15 cellular contexts compared by ENCODE assay signal in the genomic region with DNA sequence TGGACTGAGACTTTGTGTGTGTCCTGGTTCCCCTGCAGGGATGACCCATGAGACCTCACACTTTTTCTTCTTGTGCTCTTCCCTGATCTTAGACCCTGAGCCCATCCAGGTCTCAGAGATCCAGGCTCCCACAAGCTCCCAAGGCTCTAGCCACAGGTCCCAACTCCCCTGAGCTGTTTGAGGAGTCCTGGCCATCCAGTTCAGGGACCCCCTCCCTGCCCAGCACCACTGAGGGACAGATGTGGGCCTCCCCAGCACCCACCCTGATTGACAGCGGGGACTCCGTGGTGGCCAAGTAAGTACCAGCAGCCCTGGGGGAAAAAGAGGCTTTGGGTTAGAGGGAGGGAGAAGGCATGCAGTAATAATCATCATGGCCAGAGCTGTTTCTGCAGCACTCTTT. TPM values are rescaled to one million over a fixed set of nuclear protein-coding genes. Genes with fewer than 3 reads are reported as not detected.
A peak's percentile ranks its signal among the peaks of the same experiment; 100 is the strongest.
DNase-seq lines count a peak whose midpoint lies in the region; ATAC-seq and TF ChIP-seq lines count a peak whose summit lies in the region.
"Had no signal": no experiment of that assay in that cellular context is flagged by ENCODE, and none has a peak within 500 bp of the region (broad histone marks: within the 10 kb centered on the region; RNA-seq: fewer than 3 reads in every experiment).

No MANE protein-coding gene starts in this region.

- no peak overlapping the region for H3K27ac Mint-ChIP-seq in MCF 10A (ENCODE audit: low read depth, unreplicated experiment)
- no peak overlapping the region for H3K27ac Mint-ChIP-seq in chondrocyte (ENCODE audit: unreplicated experiment)
- H3K27ac Mint-ChIP-seq in stimulated activated effector memory CD8-positive, alpha-beta T cell treated with anti-CD3 and anti-CD28 coated beads, Interleukin-12 subunit alpha, Interleukin-12 subunit beta, amount 100 ng/mL, for 72 hours = no peak overlapping the region

- H3K4me2 ChIP-seq in PC-9 = peak overlapping the region; percentile 75; the same call in 1 of the 2 replicates

- H3F3A ChIP-seq in PC-9 (ENCODE audit: insufficient read depth, low read depth) = peaks cover 19% of the 10 kb centered on the region

- peaks cover 4% of the 10 kb centered on the region; the same call in 1 of the 2 replicates for H4K20me1 ChIP-seq in PC-9 (ENCODE audit: insufficient read depth)

- no peak for ATAC-seq in stimulated activated effector memory CD8-positive, alpha-beta T cell treated with anti-CD3 and anti-CD28 coated beads, Interleukin-12 subunit alpha, Interleukin-12 subunit beta, amount 100 ng/mL, for 72 hours
- ATAC-seq in left lobe of liver (no peak), GM21360 (IDR thresholded peaks at IDR 0.05; ENCODE audit: unreplicated experiment) (no peak)
- ATAC-seq: stimulated activated naive B cell treated with anti-CD40 and anti-IgM and Interleukin-4, amounts not matched to agents 10 μg/mL and 1 μg/mL and 100 μg/mL, for 72 hours had no signal

- H3K36me3 ChIP-seq in breast epithelium (peaks cover 4% of the 10 kb centered on the region), PC-9 (ENCODE audit: low read depth) (no peaks in the 10 kb centered on the region; the same call in 1 of the 2 replicates)

- H3K4me1 ChIP-seq in breast epithelium (peaks cover 0 to 8% of the 10 kb centered on the region in 2 donors), PC-9 (replicated peaks; ENCODE audit: insufficient read depth) (peaks cover 13% of the 10 kb centered on the region)

- peak overlapping the region; percentile 97 for H3K4me3 Mint-ChIP-seq in MCF 10A (ENCODE audit: unreplicated experiment)
- H3K4me3 Mint-ChIP-seq in chondrocyte (ENCODE audit: unreplicated experiment) = peak overlapping the region; percentile 86
- H3K4me3 Mint-ChIP-seq in stimulated activated effector memory CD8-positive, alpha-beta T cell treated with anti-CD3 and anti-CD28 coated beads, Interleukin-12 subunit alpha, Interleukin-12 subunit beta, amount 100 ng/mL, for 72 hours = peak overlapping the region; percentile 93

- no peaks in the 10 kb centered on the region for H3K9me2 ChIP-seq in PC-9 (ENCODE audit: insufficient read depth)

- H3K79me2 ChIP-seq in PC-9 (ENCODE audit: low read depth) = peaks cover 19% of the 10 kb centered on the region

- POLR2A ChIA-PET in MCF 10A (lab: Yijun Ruan, JAX) = interaction anchor here (1.1 to 3.4 kb wide), 3 partner anchors 10 to 15 kb away, joined by 3 to 12 read pairs (median 5); a partner anchor contains a TSS
- POLR2A ChIA-PET in PC-9 (lab: Charles Lee; ENCODE audit: unreplicated experiment) = no interaction called here

- H2AFZ ChIP-seq in PC-9 = no peak overlapping the region

- no peak for TF ChIP-seq CTCF in MCF 10A (IDR thresholded peaks at IDR 0.05; ENCODE audit: unreplicated experiment)
- no peak for TF ChIP-seq CTCF in breast epithelium (IDR thresholded peaks at IDR 0.05)
- TF ChIP-seq CTCF in PC-9 (conservative IDR thresholded peaks at IDR 0.05) = no peak
- no peak for TF ChIP-seq CTCF in chondrocyte (IDR thresholded peaks at IDR 0.05)

- peaks cover 8% of the 10 kb centered on the region for H3K4me1 Mint-ChIP-seq in MCF 10A (ENCODE audit: insufficient read depth, unreplicated experiment)
- H3K4me1 Mint-ChIP-seq in chondrocyte (ENCODE audit: low read depth) = peaks cover 42% of the 10 kb centered on the region
- H3K4me1 Mint-ChIP-seq in stimulated activated effector memory CD8-positive, alpha-beta T cell treated with anti-CD3 and anti-CD28 coated beads, Interleukin-12 subunit alpha, Interleukin-12 subunit beta, amount 100 ng/mL, for 72 hours = peaks cover 39% of the 10 kb centered on the region

- H3K36me3 Mint-ChIP-seq in MCF 10A (ENCODE audit: insufficient read depth, unreplicated experiment) = peaks cover 43% of the 10 kb centered on the region
- H3K36me3 Mint-ChIP-seq in chondrocyte (ENCODE audit: low read depth) = peaks cover 10% of the 10 kb centered on the region
- H3K36me3 Mint-ChIP-seq in stimulated activated effector memory CD8-positive, alpha-beta T cell treated with anti-CD3 and anti-CD28 coated beads, Interleukin-12 subunit alpha, Interleukin-12 subunit beta, amount 100 ng/mL, for 72 hours = peaks cover 54% of the 10 kb centered on the region

- H3K4me3 ChIP-seq in breast epithelium (no peak overlapping the region), PC-9 (0 out of 2 replicates have a peak overlapping the region, but pooled peaks have one; percentile 67)

- TF ChIP-seq POLR2A in breast epithelium (IDR thresholded peaks at IDR 0.05) = no peak

- no peaks in the 10 kb centered on the region for H3K9me3 Mint-ChIP-seq in MCF 10A (ENCODE audit: unreplicated experiment)
- no peaks in the 10 kb centered on the region for H3K9me3 Mint-ChIP-seq in chondrocyte (ENCODE audit: low read depth)
- no peaks in the 10 kb centered on the region for H3K9me3 Mint-ChIP-seq in stimulated activated effector memory CD8-positive, alpha-beta T cell treated with anti-CD3 and anti-CD28 coated beads, Interleukin-12 subunit alpha, Interleukin-12 subunit beta, amount 100 ng/mL, for 72 hours
- H3K9me3 Mint-ChIP-seq: stimulated activated naive B cell treated with anti-CD40 and anti-IgM and Interleukin-4, amounts not matched to agents 10 μg/mL and 1 μg/mL and 100 μg/mL, for 72 hours had no signal

- H3K27me3 ChIP-seq in breast epithelium = no peaks in the 10 kb centered on the region
- no peaks in the 10 kb centered on the region for H3K27me3 ChIP-seq in PC-9 (ENCODE audit: insufficient read depth, low read depth)
- H3K27me3 ChIP-seq: esophagus squamous epithelium had no signal

- CTCF ChIA-PET in MCF 10A (lab: Yijun Ruan, JAX) = interaction anchor here (1.3 to 1.5 kb wide), 2 partner anchors 12 to 67 kb away, joined by 3 to 5 read pairs; a partner anchor contains a TSS
- CTCF ChIA-PET in PC-9 (lab: Charles Lee) = no interaction called here

- no peaks in the 10 kb centered on the region for H3K27me3 Mint-ChIP-seq in MCF 10A (ENCODE audit: insufficient read depth, unreplicated experiment)
- no peaks in the 10 kb centered on the region for H3K27me3 Mint-ChIP-seq in chondrocyte (ENCODE audit: low read depth)

- H3K27ac ChIP-seq in breast epithelium (no peak overlapping the region), PC-9 (no peak overlapping the region)
- H3K27ac ChIP-seq: esophagus squamous epithelium had no signal

- intact Hi-C loops in MCF 10A (cut with micrococcal nuclease) (no loop called here), breast epithelium (cut with DNase I; ENCODE audit: low total_unique reads) (no loop called here), PC-9 (cut with micrococcal nuclease; ENCODE audit: unreplicated experiment) (loop anchor here (2.0 kb wide), 1 partner anchor 19 kb away; no protein-coding TSS in a partner anchor)

- BruUV-seq in MCF 10A (replicated peaks; lab: Mats Ljungman, UMichigan) (no TSS peak), PC-9 (replicated peaks; lab: Mats Ljungman, UMichigan) (no TSS peak)

- DNase-seq in MCF 10A (ENCODE audit: unreplicated experiment) = no peak
- no peak for DNase-seq in breast epithelium (ENCODE audit: low spot score in 2 of 2)
- DNase-seq in PC-9 = no peak
- DNase-seq in chondrocyte (ENCODE audit: low spot score) = no peak
- DNase-seq in stimulated activated effector memory CD8-positive, alpha-beta T cell treated with anti-CD3 and anti-CD28 coated beads, Interleukin-12 subunit alpha, Interleukin-12 subunit beta, amount 100 ng/mL, for 72 hours (ENCODE audit: low spot score in 2 of 2) = no peak
- no peak for DNase-seq in left lobe of liver (ENCODE audit: low spot score)
- no peak for DNase-seq in NCI-H187 treated with DMSO at 0.1 percent for 48 hours (lab: John Stamatoyannopoulos, UW)
- DNase-seq: AML-193; esophagus squamous epithelium; MV-4-11; NCI-H446 treated with DMSO at 0.1 percent for 48 hours; stimulated activated CD4-positive, alpha-beta T cell treated with anti-CD3 and anti-CD28 coated beads, Interleukin-2, amount 100 ng/mL, for 48 hours; stimulated activated naive B cell treated with anti-CD40 and anti-IgM and Interleukin-4, amounts not matched to agents 10 μg/mL and 1 μg/mL and 100 μg/mL, for 72 hours had no signal

- no peaks in the 10 kb centered on the region for H3K9me3 ChIP-seq in breast epithelium
- H3K9me3 ChIP-seq in PC-9 (ENCODE audit: insufficient read depth, low read depth) = no peaks in the 10 kb centered on the region
- H3K9me3 ChIP-seq: esophagus squamous epithelium had no signal

RNA-seq across cellular contexts. Expression of a gene that starts 1.7 kb away (rescaled TPM):
- total RNA-seq in MCF 10A (2022) (33.8 and 37.3 TPM in 2 replicates), breast epithelium (1 to 10 TPM; 5.7 to 6.4 (median 6.2) TPM), PC-9 (2021) (38.0 and 52.2 TPM in 2 replicates), chondrocyte (17.4 to 24.6 TPM (median 20.3 TPM) in 3 replicates), left lobe of liver (4.5 TPM)

RNA-seq across cellular contexts. Expression of a gene that starts 2.9 kb away (rescaled TPM):
- total RNA-seq in MCF 10A (2022) = 0.21 TPM in 1 of 2 replicates, not detected in the other
- total RNA-seq in breast epithelium = 100 to 1,000 TPM in 1 of 3 donors, 10 to 100 TPM in 2; 31.0 to 144 (median 81.9) TPM
- total RNA-seq in PC-9 (2021) = 2.5 and 2.7 TPM in 2 replicates
- total RNA-seq in chondrocyte = 0.75 to 5.7 TPM (median 5.0 TPM) in 3 replicates
- total RNA-seq in left lobe of liver = 7.0 TPM
- total RNA-seq: H1 had no signal

RNA-seq across cellular contexts. Expression of a gene that starts 11.3 kb away (rescaled TPM):
- total RNA-seq in MCF 10A (2022) (19.6 and 24.6 TPM in 2 replicates), breast epithelium (10 to 100 TPM; 12.8 to 15.4 (median 14.2) TPM), PC-9 (2021) (9.4 and 17.0 TPM in 2 replicates), chondrocyte (11.9 to 18.6 TPM (median 13.5 TPM) in 3 replicates), left lobe of liver (4.7 TPM)

RNA-seq across cellular contexts. Expression of a gene that starts 14.2 kb away (rescaled TPM):
- total RNA-seq in MCF 10A (2022) = 65.0 and 86.9 TPM in 2 replicates
- total RNA-seq in breast epithelium = 10 to 100 TPM; 37.4 to 54.1 (median 54.0) TPM
- total RNA-seq in PC-9 (2021) = 106 and 130 TPM in 2 replicates
- total RNA-seq in chondrocyte = 59.9 to 71.1 TPM (median 61.8 TPM) in 3 replicates
- total RNA-seq in left lobe of liver = 31.7 TPM

RNA-seq across cellular contexts. Expression of a gene that starts 14.5 kb away (rescaled TPM):
- total RNA-seq in MCF 10A (2022) (32.0 and 37.5 TPM in 2 replicates), breast epithelium (10 to 100 TPM; 15.7 to 37.5 (median 19.5) TPM), PC-9 (2021) (13.9 and 14.3 TPM in 2 replicates), chondrocyte (22.9 to 28.8 TPM (median 24.7 TPM) in 3 replicates), left lobe of liver (15.1 TPM)
